8 cellular contexts compared by ENCODE assay signal in the genomic region with DNA sequence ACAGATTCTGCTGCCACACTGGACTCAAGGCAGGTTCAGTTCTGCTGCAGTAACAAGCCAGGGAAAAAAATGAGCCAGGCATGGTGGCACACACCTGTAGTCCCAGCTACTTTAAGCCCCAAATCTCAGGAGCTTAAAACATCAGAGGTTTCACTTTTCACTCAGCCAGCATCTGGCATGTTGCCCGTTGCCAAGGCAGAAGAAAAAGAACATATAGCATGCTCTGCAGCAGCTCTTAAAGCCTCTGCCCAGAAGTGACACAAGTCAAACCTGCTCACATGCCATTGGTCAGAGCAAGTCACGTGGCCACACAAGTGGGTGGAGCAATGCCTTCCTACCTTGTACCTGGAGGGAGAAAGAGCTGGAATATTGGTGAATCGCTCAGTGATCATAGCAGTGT. TPM values are rescaled to one million over a fixed set of nuclear protein-coding genes. Genes with fewer than 3 reads are reported as not detected.
DNase-seq lines count a peak whose midpoint lies in the region; ATAC-seq and TF ChIP-seq lines count a peak whose summit lies in the region.

No MANE protein-coding gene starts in this region.

- no peaks in the 10 kb centered on the region for H3K27me3 Mint-ChIP-seq in activated CD4-positive, alpha-beta T cell treated with anti-CD3 and anti-CD28 coated beads, Interleukin-2, amount 10 ng/mL, durations not matched to agents 24 days and 14 days

- H3K36me3 Mint-ChIP-seq in activated CD4-positive, alpha-beta T cell treated with anti-CD3 and anti-CD28 coated beads, Interleukin-2, amount 10 ng/mL, durations not matched to agents 24 days and 14 days (ENCODE audit: low read depth) = peaks cover 7% of the 10 kb centered on the region
- H3K36me3 Mint-ChIP-seq in stimulated activated effector memory CD8-positive, alpha-beta T cell treated with anti-CD3 and anti-CD28 coated beads, Interleukin-12 subunit alpha, Interleukin-12 subunit beta, amount 100 ng/mL, for 72 hours = peaks cover 23% of the 10 kb centered on the region

- H3K9me3 ChIP-seq in colonic mucosa (no peaks in the 10 kb centered on the region), lower lobe of right lung (no peaks in the 10 kb centered on the region)

- H3K36me3 ChIP-seq in colonic mucosa = no peaks in the 10 kb centered on the region
- no peaks in the 10 kb centered on the region for H3K36me3 ChIP-seq in lower lobe of right lung

- TF ChIP-seq CTCF in colonic mucosa (IDR thresholded peaks at IDR 0.05) = no peak
- no peak for TF ChIP-seq CTCF in lower lobe of right lung (IDR thresholded peaks at IDR 0.05)

- peak overlapping the region; percentile 72 for H3K4me3 Mint-ChIP-seq in activated CD4-positive, alpha-beta T cell treated with anti-CD3 and anti-CD28 coated beads, Interleukin-2, amount 10 ng/mL, durations not matched to agents 24 days and 14 days
- H3K4me3 Mint-ChIP-seq in stimulated activated effector memory CD8-positive, alpha-beta T cell treated with anti-CD3 and anti-CD28 coated beads, Interleukin-12 subunit alpha, Interleukin-12 subunit beta, amount 100 ng/mL, for 72 hours = peak overlapping the region; percentile 86

- ATAC-seq in HG02588 (IDR thresholded peaks at IDR 0.05; ENCODE audit: unreplicated experiment) (peak; percentile 50), lower lobe of right lung (peak; percentile 79 to 82)
- ATAC-seq in stimulated activated effector memory CD8-positive, alpha-beta T cell treated with anti-CD3 and anti-CD28 coated beads, Interleukin-12 subunit alpha, Interleukin-12 subunit beta, amount 100 ng/mL, for 72 hours = peak; percentile 50

- H3K27me3 ChIP-seq in colonic mucosa (no peaks in the 10 kb centered on the region), lower lobe of right lung (ENCODE audit: low read depth) (no peaks in the 10 kb centered on the region)

- H3K9me3 Mint-ChIP-seq in activated CD4-positive, alpha-beta T cell treated with anti-CD3 and anti-CD28 coated beads, Interleukin-2, amount 10 ng/mL, durations not matched to agents 24 days and 14 days = peaks cover 3% of the 10 kb centered on the region
- H3K9me3 Mint-ChIP-seq in stimulated activated effector memory CD8-positive, alpha-beta T cell treated with anti-CD3 and anti-CD28 coated beads, Interleukin-12 subunit alpha, Interleukin-12 subunit beta, amount 100 ng/mL, for 72 hours = no peaks in the 10 kb centered on the region

- peak overlapping the region; percentile 58 for H3K27ac ChIP-seq in colonic mucosa
- H3K27ac ChIP-seq in lower lobe of right lung = peak overlapping the region; percentile 83

- peaks cover 59% of the 10 kb centered on the region for H3K4me1 Mint-ChIP-seq in activated CD4-positive, alpha-beta T cell treated with anti-CD3 and anti-CD28 coated beads, Interleukin-2, amount 10 ng/mL, durations not matched to agents 24 days and 14 days
- H3K4me1 Mint-ChIP-seq in stimulated activated effector memory CD8-positive, alpha-beta T cell treated with anti-CD3 and anti-CD28 coated beads, Interleukin-12 subunit alpha, Interleukin-12 subunit beta, amount 100 ng/mL, for 72 hours = peaks cover 79% of the 10 kb centered on the region

- peak overlapping the region; percentile 96 for H3K27ac Mint-ChIP-seq in activated CD4-positive, alpha-beta T cell treated with anti-CD3 and anti-CD28 coated beads, Interleukin-2, amount 10 ng/mL, durations not matched to agents 24 days and 14 days
- peak overlapping the region; percentile 100 for H3K27ac Mint-ChIP-seq in stimulated activated effector memory CD8-positive, alpha-beta T cell treated with anti-CD3 and anti-CD28 coated beads, Interleukin-12 subunit alpha, Interleukin-12 subunit beta, amount 100 ng/mL, for 72 hours

- no peak overlapping the region for H3K9ac ChIP-seq in colonic mucosa (ENCODE audit: low read depth in 2 of 2, low read length in 2 of 2)

- H3K4me3 ChIP-seq in colonic mucosa = peak overlapping the region; percentile 8
- no peak overlapping the region for H3K4me3 ChIP-seq in lower lobe of right lung

- H3K4me1 ChIP-seq in colonic mucosa = peaks cover 10% of the 10 kb centered on the region
- peaks cover 91% of the 10 kb centered on the region for H3K4me1 ChIP-seq in lower lobe of right lung

- peak; percentile 70 for DNase-seq in DMS53 treated with DMSO at 0.1 percent for 48 hours (lab: John Stamatoyannopoulos, UW; ENCODE audit: unreplicated experiment)
- DNase-seq in NCI-H2171 treated with DMSO at 0.1 percent for 48 hours (lab: John Stamatoyannopoulos, UW) = peak; percentile 92
- DNase-seq in activated CD4-positive, alpha-beta T cell treated with anti-CD3 and anti-CD28 coated beads, Interleukin-2, amount 10 ng/mL, durations not matched to agents 24 days and 14 days = peak; percentile 97
- DNase-seq in colonic mucosa = peak; percentile 95
- DNase-seq in lower lobe of right lung = peak; percentile 92
- peak; percentile 70 to 93 for DNase-seq in stimulated activated effector memory CD8-positive, alpha-beta T cell treated with anti-CD3 and anti-CD28 coated beads, Interleukin-12 subunit alpha, Interleukin-12 subunit beta, amount 100 ng/mL, for 72 hours (ENCODE audit: low spot score in 2 of 2)
- DNase-seq in HCEC 1CT = no peak

- intact Hi-C loops in activated CD4-positive, alpha-beta T cell treated with anti-CD3 and anti-CD28 coated beads, Interleukin-2, amount 10 ng/mL, durations not matched to agents 24 days and 14 days (cut with micrococcal nuclease) = loop anchor here (5.0 kb wide), 1 partner anchor 229 kb away; the partner anchor contains the start of gene ASF1B
- intact Hi-C loops in colonic mucosa (cut with DNase I) (no loop called here), lower lobe of right lung (cut with DNase I) (no loop called here)

RNA-seq across cellular contexts. Expression of gene ADGRE5, which starts 14.7 kb away (rescaled TPM):
- total RNA-seq in activated CD4-positive, alpha-beta T cell treated with anti-CD3 and anti-CD28 coated beads, Interleukin-2, amount 10 ng/mL, durations not matched to agents 24 days and 14 days = 206 and 209 TPM in 2 replicates
- 100 to 1,000 TPM; 133 to 175 TPM for total RNA-seq in colonic mucosa
- 239 TPM for total RNA-seq in lower lobe of right lung

RNA-seq across cellular contexts. Expression of gene DDX39A, which starts 52.6 kb away (rescaled TPM):
- 274 and 280 TPM in 2 replicates for total RNA-seq in activated CD4-positive, alpha-beta T cell treated with anti-CD3 and anti-CD28 coated beads, Interleukin-2, amount 10 ng/mL, durations not matched to agents 24 days and 14 days
- total RNA-seq in colonic mucosa = 100 to 1,000 TPM in 1 of 2 donors, 10 to 100 TPM in 1; 55.2 to 160 TPM
- 59.3 TPM for total RNA-seq in lower lobe of right lung
